ENCODE assay signal across 23 cellular contexts in genomic region chr11:79116600-79116999, GRCh38.
A peak's percentile ranks its signal among the peaks of the same experiment; 100 is the strongest.
DNase-seq lines count a peak whose midpoint lies in the region; ATAC-seq and TF ChIP-seq lines count a peak whose summit lies in the region.
"Had no signal": no experiment of that assay in that cellular context is flagged by ENCODE, and none has a peak within 500 bp of the region (broad histone marks: within the 10 kb centered on the region; RNA-seq: fewer than 3 reads in every experiment).

No MANE protein-coding gene starts in this region.

- no peak overlapping the region for H3K27ac ChIP-seq in breast epithelium
- H3K27ac ChIP-seq in foreskin keratinocyte, result no peak overlapping the region
- H3K27ac ChIP-seq: BLaER1 treated with 17β-estradiol and CSF1 and Interleukin-3, amounts not matched to agents 10 nM and 100 nM; SJSA1 had no signal

- no peaks in the 10 kb centered on the region for H3K4me1 Mint-ChIP-seq in MCF 10A (ENCODE audit: insufficient read depth, unreplicated experiment)
- H3K4me1 Mint-ChIP-seq: CD4-positive, alpha-beta memory T cell had no signal

- no peak for TF ChIP-seq POLR2A in breast epithelium (IDR thresholded peaks at IDR 0.05)

- DNase-seq in MCF 10A (ENCODE audit: unreplicated experiment) (peak; percentile 34), breast epithelium (ENCODE audit: low spot score in 2 of 2) (no peak), T1000 (lab: John Stamatoyannopoulos, UW) (peak; percentile 28), foreskin keratinocyte (peak in 1 of 2 donors; percentile 59), NCI-H2196 (lab: John Stamatoyannopoulos, UW; ENCODE audit: unreplicated experiment) (no peak)
- DNase-seq: 8988T; Caco-2; CD4-positive, alpha-beta memory T cell; DMS 273 treated with DMSO at 0.1 percent for 48 hours; DMS79 treated with DMSO at 0.1 percent for 48 hours; H7; NCI-H1092 treated with DMSO at 0.1 percent for 48 hours; NCI-H1436 treated with DMSO at 0.1 percent for 48 hours; NCI-H2029 treated with DMSO at 0.1 percent for 48 hours; NCI-H2171; NCI-H524 treated with DMSO at 0.1 percent for 48 hours; RPMI8226 had no signal

- BruUV-seq in MCF 10A (replicated peaks; lab: Mats Ljungman, UMichigan), result no TSS peak

- H3K36me3 ChIP-seq in breast epithelium, result no peaks in the 10 kb centered on the region
- H3K36me3 ChIP-seq: BLaER1 treated with 17β-estradiol and CSF1 and Interleukin-3, amounts not matched to agents 10 nM and 100 nM; SJSA1 had no signal

- no peak for TF ChIP-seq CTCF in MCF 10A (IDR thresholded peaks at IDR 0.05; ENCODE audit: unreplicated experiment)
- TF ChIP-seq CTCF in breast epithelium (IDR thresholded peaks at IDR 0.05), result no peak
- no peak for TF ChIP-seq CTCF in foreskin keratinocyte (conservative IDR thresholded peaks at IDR 0.05)

- peak; percentile 67 for ATAC-seq in foreskin keratinocyte
- no peak for ATAC-seq in GM21786 (IDR thresholded peaks at IDR 0.05; ENCODE audit: unreplicated experiment)
- ATAC-seq in GM21737 (IDR thresholded peaks at IDR 0.05; ENCODE audit: unreplicated experiment), result no peak
- ATAC-seq: GM12878, K562 had no signal

- no peak overlapping the region for H3K4me3 ChIP-seq in breast epithelium
- H3K4me3 ChIP-seq: BLaER1 treated with 17β-estradiol and CSF1 and Interleukin-3, amounts not matched to agents 10 nM and 100 nM; GM12878; K562; SJSA1 had no signal

- no peaks in the 10 kb centered on the region for H3K36me3 Mint-ChIP-seq in MCF 10A (ENCODE audit: insufficient read depth, unreplicated experiment)
- H3K36me3 Mint-ChIP-seq: CD4-positive, alpha-beta memory T cell had no signal

- no peaks in the 10 kb centered on the region for H3K27me3 Mint-ChIP-seq in MCF 10A (ENCODE audit: insufficient read depth, unreplicated experiment)

- peaks cover 0 to 5% of the 10 kb centered on the region in 2 donors for H3K9me3 ChIP-seq in breast epithelium
- H3K9me3 ChIP-seq: Caco-2, SJSA1 had no signal

- H3K27me3 ChIP-seq in breast epithelium (no peaks in the 10 kb centered on the region), foreskin keratinocyte (no peaks in the 10 kb centered on the region)
- H3K27me3 ChIP-seq: BLaER1 treated with 17β-estradiol and CSF1 and Interleukin-3, amounts not matched to agents 10 nM and 100 nM; SJSA1 had no signal

- H3K9me3 Mint-ChIP-seq in MCF 10A (ENCODE audit: unreplicated experiment), result no peaks in the 10 kb centered on the region

- POLR2A ChIA-PET in MCF 10A (lab: Yijun Ruan, JAX), result no interaction called here

- H3K27ac Mint-ChIP-seq in MCF 10A (ENCODE audit: low read depth, unreplicated experiment), result no peak overlapping the region
- H3K27ac Mint-ChIP-seq: CD4-positive, alpha-beta memory T cell had no signal

- no peak overlapping the region for H3K4me3 Mint-ChIP-seq in MCF 10A (ENCODE audit: unreplicated experiment)
- H3K4me3 Mint-ChIP-seq: CD4-positive, alpha-beta memory T cell had no signal

- CTCF ChIA-PET in MCF 10A (lab: Yijun Ruan, JAX), result no interaction called here

- intact Hi-C loops in MCF 10A (cut with micrococcal nuclease) (no loop called here), breast epithelium (cut with DNase I; ENCODE audit: low total_unique reads) (no loop called here)

- H3K4me1 ChIP-seq in breast epithelium (no peaks in the 10 kb centered on the region), foreskin keratinocyte (no peaks in the 10 kb centered on the region)
- H3K4me1 ChIP-seq: BLaER1 treated with 17β-estradiol and CSF1 and Interleukin-3, amounts not matched to agents 10 nM and 100 nM; Caco-2; SJSA1 had no signal

Comparison
In these comparisons a context has a peak if more than half of its experiments do, and no peak if none do; other contexts are left out.
1. DNase-seq: peak in MCF 10A (single experiment) and T1000 (single experiment); none in breast epithelium (0 of 2) and NCI-H2196 (single experiment).